1 cellular context compared by ENCODE assay signal in the genomic region with DNA sequence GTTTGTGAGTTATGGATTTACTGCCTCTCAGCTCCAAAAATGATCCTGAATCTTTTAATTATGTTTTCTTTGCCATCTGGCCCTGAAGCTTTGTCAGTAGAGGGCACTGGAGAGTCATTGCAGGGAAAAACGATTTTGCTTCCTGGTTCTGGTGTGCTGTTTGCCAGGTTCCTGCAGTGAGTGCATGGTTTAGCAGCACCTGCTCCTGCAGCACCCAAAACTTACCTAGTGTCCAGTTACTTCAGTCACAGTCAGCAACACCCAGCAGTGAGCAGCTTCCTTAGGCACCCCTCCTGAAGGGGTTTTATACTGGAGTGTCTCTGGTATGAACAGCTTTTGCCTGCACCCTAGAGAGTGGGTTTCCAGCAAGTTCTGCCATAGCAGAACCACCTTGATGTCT.
TF ChIP-seq lines count a peak whose summit lies in the region.

No MANE protein-coding gene starts in this region.

TF ChIP-seq in GM12878, 131 proteins besides CTCF, POLR2A, EP300 and RAD21 (continued from another document):
- TF ChIP-seq, protein P1, sequence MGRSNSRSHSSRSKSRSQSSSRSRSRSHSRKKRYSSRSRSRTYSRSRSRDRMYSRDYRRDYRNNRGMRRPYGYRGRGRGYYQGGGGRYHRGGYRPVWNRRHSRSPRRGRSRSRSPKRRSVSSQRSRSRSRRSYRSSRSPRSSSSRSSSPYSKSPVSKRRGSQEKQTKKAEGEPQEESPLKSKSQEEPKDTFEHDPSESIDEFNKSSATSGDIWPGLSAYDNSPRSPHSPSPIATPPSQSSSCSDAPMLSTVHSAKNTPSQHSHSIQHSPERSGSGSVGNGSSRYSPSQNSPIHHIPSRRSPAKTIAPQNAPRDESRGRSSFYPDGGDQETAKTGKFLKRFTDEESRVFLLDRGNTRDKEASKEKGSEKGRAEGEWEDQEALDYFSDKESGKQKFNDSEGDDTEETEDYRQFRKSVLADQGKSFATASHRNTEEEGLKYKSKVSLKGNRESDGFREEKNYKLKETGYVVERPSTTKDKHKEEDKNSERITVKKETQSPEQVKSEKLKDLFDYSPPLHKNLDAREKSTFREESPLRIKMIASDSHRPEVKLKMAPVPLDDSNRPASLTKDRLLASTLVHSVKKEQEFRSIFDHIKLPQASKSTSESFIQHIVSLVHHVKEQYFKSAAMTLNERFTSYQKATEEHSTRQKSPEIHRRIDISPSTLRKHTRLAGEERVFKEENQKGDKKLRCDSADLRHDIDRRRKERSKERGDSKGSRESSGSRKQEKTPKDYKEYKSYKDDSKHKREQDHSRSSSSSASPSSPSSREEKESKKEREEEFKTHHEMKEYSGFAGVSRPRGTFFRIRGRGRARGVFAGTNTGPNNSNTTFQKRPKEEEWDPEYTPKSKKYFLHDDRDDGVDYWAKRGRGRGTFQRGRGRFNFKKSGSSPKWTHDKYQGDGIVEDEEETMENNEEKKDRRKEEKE (IDR thresholded peaks at IDR 0.05), result no peak
- TF ChIP-seq, protein P2, sequence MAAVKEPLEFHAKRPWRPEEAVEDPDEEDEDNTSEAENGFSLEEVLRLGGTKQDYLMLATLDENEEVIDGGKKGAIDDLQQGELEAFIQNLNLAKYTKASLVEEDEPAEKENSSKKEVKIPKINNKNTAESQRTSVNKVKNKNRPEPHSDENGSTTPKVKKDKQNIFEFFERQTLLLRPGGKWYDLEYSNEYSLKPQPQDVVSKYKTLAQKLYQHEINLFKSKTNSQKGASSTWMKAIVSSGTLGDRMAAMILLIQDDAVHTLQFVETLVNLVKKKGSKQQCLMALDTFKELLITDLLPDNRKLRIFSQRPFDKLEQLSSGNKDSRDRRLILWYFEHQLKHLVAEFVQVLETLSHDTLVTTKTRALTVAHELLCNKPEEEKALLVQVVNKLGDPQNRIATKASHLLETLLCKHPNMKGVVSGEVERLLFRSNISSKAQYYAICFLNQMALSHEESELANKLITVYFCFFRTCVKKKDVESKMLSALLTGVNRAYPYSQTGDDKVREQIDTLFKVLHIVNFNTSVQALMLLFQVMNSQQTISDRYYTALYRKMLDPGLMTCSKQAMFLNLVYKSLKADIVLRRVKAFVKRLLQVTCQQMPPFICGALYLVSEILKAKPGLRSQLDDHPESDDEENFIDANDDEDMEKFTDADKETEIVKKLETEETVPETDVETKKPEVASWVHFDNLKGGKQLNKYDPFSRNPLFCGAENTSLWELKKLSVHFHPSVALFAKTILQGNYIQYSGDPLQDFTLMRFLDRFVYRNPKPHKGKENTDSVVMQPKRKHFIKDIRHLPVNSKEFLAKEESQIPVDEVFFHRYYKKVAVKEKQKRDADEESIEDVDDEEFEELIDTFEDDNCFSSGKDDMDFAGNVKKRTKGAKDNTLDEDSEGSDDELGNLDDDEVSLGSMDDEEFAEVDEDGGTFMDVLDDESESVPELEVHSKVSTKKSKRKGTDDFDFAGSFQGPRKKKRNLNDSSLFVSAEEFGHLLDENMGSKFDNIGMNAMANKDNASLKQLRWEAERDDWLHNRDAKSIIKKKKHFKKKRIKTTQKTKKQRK (IDR thresholded peaks at IDR 0.05; ENCODE audit: low read depth, low read length), result no peak
- TF ChIP-seq GATAD2B (conservative IDR thresholded peaks at IDR 0.05; ENCODE audit: low read depth) (no peak), BHLHE40 (IDR thresholded peaks at IDR 0.05; ENCODE audit: borderline replicate concordance in 1 of 2, low read depth in 2 of 2, low read length in 1 of 2) (no peak), RAD51 (IDR thresholded peaks at IDR 0.05) (no peak), SMAD1 (IDR thresholded peaks at IDR 0.05; ENCODE audit: low read depth, partially characterized antibody) (no peak), SMC3 (IDR thresholded peaks at IDR 0.05; ENCODE audit: borderline replicate concordance, low read length) (peak; percentile 62), WRNIP1 (IDR thresholded peaks at IDR 0.05; ENCODE audit: borderline replicate concordance, low read depth, low read length) (no peak), SMARCA5 (IDR thresholded peaks at IDR 0.05) (peak; percentile 60; the same call in 1 of the 2 replicates), CHD1 (IDR thresholded peaks at IDR 0.05; ENCODE audit: low read depth, low read length) (no peak), FOXM1 (IDR thresholded peaks at IDR 0.05; ENCODE audit: low read depth, low read length) (no peak), IRF4 (IDR thresholded peaks at IDR 0.05; ENCODE audit: low read depth, low read length) (no peak), ATF7 (IDR thresholded peaks at IDR 0.05; ENCODE audit: low read depth) (no peak), ZBED1 (IDR thresholded peaks at IDR 0.05; ENCODE audit: borderline replicate concordance) (no peak), ETV6 (conservative IDR thresholded peaks at IDR 0.05 in 1 of 2, IDR thresholded peaks at IDR 0.05 in 1 of 2; ENCODE audit: borderline replicate concordance in 1 of 2, low read depth in 1 of 2) (no peak), YY1 (IDR thresholded peaks at IDR 0.05; ENCODE audit: low read depth, low read length) (0 out of 2 replicates have a peak, but pooled peaks have one; percentile 17), HDAC2 (IDR thresholded peaks at IDR 0.05) (no peak), MXI1 (IDR thresholded peaks at IDR 0.05; ENCODE audit: low read depth, low read length) (no peak; the same call in 1 of the 2 replicates), POLR2AphosphoS2 (IDR thresholded peaks at IDR 0.05; ENCODE audit: low read depth, low read length) (no peak), NBN (IDR thresholded peaks at IDR 0.05) (no peak), ZNF622 (IDR thresholded peaks at IDR 0.05) (no peak), NR2F1 (conservative IDR thresholded peaks at IDR 0.05) (no peak)
- TF ChIP-seq, protein P3, sequence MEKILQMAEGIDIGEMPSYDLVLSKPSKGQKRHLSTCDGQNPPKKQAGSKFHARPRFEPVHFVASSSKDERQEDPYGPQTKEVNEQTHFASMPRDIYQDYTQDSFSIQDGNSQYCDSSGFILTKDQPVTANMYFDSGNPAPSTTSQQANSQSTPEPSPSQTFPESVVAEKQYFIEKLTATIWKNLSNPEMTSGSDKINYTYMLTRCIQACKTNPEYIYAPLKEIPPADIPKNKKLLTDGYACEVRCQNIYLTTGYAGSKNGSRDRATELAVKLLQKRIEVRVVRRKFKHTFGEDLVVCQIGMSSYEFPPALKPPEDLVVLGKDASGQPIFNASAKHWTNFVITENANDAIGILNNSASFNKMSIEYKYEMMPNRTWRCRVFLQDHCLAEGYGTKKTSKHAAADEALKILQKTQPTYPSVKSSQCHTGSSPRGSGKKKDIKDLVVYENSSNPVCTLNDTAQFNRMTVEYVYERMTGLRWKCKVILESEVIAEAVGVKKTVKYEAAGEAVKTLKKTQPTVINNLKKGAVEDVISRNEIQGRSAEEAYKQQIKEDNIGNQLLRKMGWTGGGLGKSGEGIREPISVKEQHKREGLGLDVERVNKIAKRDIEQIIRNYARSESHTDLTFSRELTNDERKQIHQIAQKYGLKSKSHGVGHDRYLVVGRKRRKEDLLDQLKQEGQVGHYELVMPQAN (conservative IDR thresholded peaks at IDR 0.05), result no peak
- TF ChIP-seq, protein P4, sequence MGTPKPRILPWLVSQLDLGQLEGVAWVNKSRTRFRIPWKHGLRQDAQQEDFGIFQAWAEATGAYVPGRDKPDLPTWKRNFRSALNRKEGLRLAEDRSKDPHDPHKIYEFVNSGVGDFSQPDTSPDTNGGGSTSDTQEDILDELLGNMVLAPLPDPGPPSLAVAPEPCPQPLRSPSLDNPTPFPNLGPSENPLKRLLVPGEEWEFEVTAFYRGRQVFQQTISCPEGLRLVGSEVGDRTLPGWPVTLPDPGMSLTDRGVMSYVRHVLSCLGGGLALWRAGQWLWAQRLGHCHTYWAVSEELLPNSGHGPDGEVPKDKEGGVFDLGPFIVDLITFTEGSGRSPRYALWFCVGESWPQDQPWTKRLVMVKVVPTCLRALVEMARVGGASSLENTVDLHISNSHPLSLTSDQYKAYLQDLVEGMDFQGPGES (IDR thresholded peaks at IDR 0.05), result no peak
- TF ChIP-seq, protein P5, sequence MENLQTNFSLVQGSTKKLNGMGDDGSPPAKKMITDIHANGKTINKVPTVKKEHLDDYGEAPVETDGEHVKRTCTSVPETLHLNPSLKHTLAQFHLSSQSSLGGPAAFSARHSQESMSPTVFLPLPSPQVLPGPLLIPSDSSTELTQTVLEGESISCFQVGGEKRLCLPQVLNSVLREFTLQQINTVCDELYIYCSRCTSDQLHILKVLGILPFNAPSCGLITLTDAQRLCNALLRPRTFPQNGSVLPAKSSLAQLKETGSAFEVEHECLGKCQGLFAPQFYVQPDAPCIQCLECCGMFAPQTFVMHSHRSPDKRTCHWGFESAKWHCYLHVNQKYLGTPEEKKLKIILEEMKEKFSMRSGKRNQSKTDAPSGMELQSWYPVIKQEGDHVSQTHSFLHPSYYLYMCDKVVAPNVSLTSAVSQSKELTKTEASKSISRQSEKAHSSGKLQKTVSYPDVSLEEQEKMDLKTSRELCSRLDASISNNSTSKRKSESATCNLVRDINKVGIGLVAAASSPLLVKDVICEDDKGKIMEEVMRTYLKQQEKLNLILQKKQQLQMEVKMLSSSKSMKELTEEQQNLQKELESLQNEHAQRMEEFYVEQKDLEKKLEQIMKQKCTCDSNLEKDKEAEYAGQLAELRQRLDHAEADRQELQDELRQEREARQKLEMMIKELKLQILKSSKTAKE (IDR thresholded peaks at IDR 0.05; ENCODE audit: low read depth, poor library complexity, severe bottlenecking), result no peak
- TF ChIP-seq, protein P6, sequence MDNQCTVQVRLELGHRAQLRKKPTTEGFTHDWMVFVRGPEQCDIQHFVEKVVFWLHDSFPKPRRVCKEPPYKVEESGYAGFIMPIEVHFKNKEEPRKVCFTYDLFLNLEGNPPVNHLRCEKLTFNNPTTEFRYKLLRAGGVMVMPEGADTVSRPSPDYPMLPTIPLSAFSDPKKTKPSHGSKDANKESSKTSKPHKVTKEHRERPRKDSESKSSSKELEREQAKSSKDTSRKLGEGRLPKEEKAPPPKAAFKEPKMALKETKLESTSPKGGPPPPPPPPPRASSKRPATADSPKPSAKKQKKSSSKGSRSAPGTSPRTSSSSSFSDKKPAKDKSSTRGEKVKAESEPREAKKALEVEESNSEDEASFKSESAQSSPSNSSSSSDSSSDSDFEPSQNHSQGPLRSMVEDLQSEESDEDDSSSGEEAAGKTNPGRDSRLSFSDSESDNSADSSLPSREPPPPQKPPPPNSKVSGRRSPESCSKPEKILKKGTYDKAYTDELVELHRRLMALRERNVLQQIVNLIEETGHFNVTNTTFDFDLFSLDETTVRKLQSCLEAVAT (IDR thresholded peaks at IDR 0.05), result no peak
- TF ChIP-seq, protein P7, sequence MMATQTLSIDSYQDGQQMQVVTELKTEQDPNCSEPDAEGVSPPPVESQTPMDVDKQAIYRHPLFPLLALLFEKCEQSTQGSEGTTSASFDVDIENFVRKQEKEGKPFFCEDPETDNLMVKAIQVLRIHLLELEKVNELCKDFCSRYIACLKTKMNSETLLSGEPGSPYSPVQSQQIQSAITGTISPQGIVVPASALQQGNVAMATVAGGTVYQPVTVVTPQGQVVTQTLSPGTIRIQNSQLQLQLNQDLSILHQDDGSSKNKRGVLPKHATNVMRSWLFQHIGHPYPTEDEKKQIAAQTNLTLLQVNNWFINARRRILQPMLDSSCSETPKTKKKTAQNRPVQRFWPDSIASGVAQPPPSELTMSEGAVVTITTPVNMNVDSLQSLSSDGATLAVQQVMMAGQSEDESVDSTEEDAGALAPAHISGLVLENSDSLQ (IDR thresholded peaks at IDR 0.05), result no peak
